In the genomic region with DNA sequence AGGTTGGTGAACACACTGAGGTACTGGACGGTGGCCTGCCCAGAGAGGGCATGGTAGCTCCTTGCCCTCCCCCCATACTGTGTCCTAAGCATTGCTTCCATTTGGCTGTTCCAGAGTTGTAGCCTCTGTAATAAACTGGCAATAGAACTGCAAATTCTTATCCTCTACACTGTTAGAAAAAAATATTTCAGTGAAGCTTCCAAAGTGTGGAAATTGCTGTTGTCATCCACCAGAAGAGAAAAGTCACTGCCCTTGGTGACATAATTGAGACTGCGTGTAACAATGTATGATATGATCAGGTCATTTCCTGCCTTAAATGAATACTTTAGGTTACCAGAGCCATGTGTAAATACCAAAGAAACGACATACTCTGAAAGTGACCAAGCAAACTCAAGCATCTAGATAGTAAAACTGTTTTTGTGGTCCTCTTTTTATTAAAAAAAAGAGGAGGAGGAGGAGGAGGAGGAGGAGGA, we compare ENCODE assay signal across 11 cellular contexts.
DNase-seq lines count a peak whose midpoint lies in the region; ATAC-seq and TF ChIP-seq lines count a peak whose summit lies in the region.
"Had no signal": no experiment of that assay in that cellular context is flagged by ENCODE, and none has a peak within 500 bp of the region (broad histone marks: within the 10 kb centered on the region; RNA-seq: fewer than 3 reads in every experiment).

No MANE protein-coding gene starts in this region.

- no peak overlapping the region for H3K27ac ChIP-seq in dorsolateral prefrontal cortex

- TF ChIP-seq CTCF in fibroblast of pulmonary artery (IDR thresholded peaks at IDR 0.05; ENCODE audit: low read length, missing control alignments) (no peak), dorsolateral prefrontal cortex (IDR thresholded peaks at IDR 0.05 in 54 of 56, conservative IDR thresholded peaks at IDR 0.05 in 2 of 56; ENCODE audit: low read depth in 1 of 56, partially characterized antibody in 56 of 56) (no peak)

- no peaks in the 10 kb centered on the region for H3K9me3 Mint-ChIP-seq in activated T-cell treated with anti-CD3 and anti-CD28 coated beads, Interleukin-2, amount 50 U/mL, for 24 hours
- H3K9me3 Mint-ChIP-seq in T-helper 2 cell treated with Interferon-gamma antibody and Interleukin-4, amounts not matched to agents 5 μg/mL and 100 μg/mL, for 36 hours = no peaks in the 10 kb centered on the region
- H3K9me3 Mint-ChIP-seq: naive B cell had no signal

- H3K36me3 Mint-ChIP-seq in activated T-cell treated with anti-CD3 and anti-CD28 coated beads, Interleukin-2, amount 50 U/mL, for 24 hours (ENCODE audit: low read depth) = peaks cover 41% of the 10 kb centered on the region
- peaks cover 28% of the 10 kb centered on the region for H3K36me3 Mint-ChIP-seq in T-helper 2 cell treated with Interferon-gamma antibody and Interleukin-4, amounts not matched to agents 5 μg/mL and 100 μg/mL, for 36 hours (ENCODE audit: low read depth)

- H3K27me3 ChIP-seq in dorsolateral prefrontal cortex = no peaks in the 10 kb centered on the region

- H3K4me1 Mint-ChIP-seq in activated T-cell treated with anti-CD3 and anti-CD28 coated beads, Interleukin-2, amount 50 U/mL, for 24 hours (ENCODE audit: low read depth) = peaks cover 20% of the 10 kb centered on the region
- peaks cover 12% of the 10 kb centered on the region for H3K4me1 Mint-ChIP-seq in T-helper 2 cell treated with Interferon-gamma antibody and Interleukin-4, amounts not matched to agents 5 μg/mL and 100 μg/mL, for 36 hours (ENCODE audit: low read depth)
- H3K4me1 Mint-ChIP-seq: naive B cell had no signal

- H3K27ac Mint-ChIP-seq in activated T-cell treated with anti-CD3 and anti-CD28 coated beads, Interleukin-2, amount 50 U/mL, for 24 hours = peak overlapping the region; percentile 91
- H3K27ac Mint-ChIP-seq in T-helper 2 cell treated with Interferon-gamma antibody and Interleukin-4, amounts not matched to agents 5 μg/mL and 100 μg/mL, for 36 hours = peak overlapping the region; percentile 87
- H3K27ac Mint-ChIP-seq: naive B cell had no signal

- ATAC-seq in stimulated activated naive CD8-positive, alpha-beta T cell treated with anti-CD3 and anti-CD28 coated beads, Interleukin-15, Interleukin-2, amounts not matched to agents 100 U/mL and 50 U/mL, for 24 hours = peak; percentile 80
- no peak for ATAC-seq in HG02840 (IDR thresholded peaks at IDR 0.05; ENCODE audit: low FRiP score, unreplicated experiment)

- DNase-seq in activated T-cell treated with anti-CD3 and anti-CD28 coated beads, Interleukin-2, amount 50 U/mL, for 24 hours = no peak
- no peak for DNase-seq in activated T-cell treated with anti-CD3 and anti-CD28 coated beads, Interleukin-2, amount 50 U/mL, for 48 hours
- peak; percentile 29 for DNase-seq in T-helper 2 cell treated with Interferon-gamma antibody and Interleukin-4, amounts not matched to agents 5 μg/mL and 100 μg/mL, for 36 hours (ENCODE audit: low spot score)
- DNase-seq in fibroblast of pulmonary artery (ENCODE audit: low read depth) = peak; percentile 78
- no peak for DNase-seq in stimulated activated naive CD8-positive, alpha-beta T cell treated with anti-CD3 and anti-CD28 coated beads, Interleukin-15, Interleukin-2, amounts not matched to agents 100 U/mL and 50 U/mL, for 24 hours
- DNase-seq in NCI-H1930 (lab: John Stamatoyannopoulos, UW) = no peak
- no peak for DNase-seq in dorsolateral prefrontal cortex
- DNase-seq: C1 segment of cervical spinal cord, naive B cell, NCI-H2171 had no signal

- H3K4me3 Mint-ChIP-seq in activated T-cell treated with anti-CD3 and anti-CD28 coated beads, Interleukin-2, amount 50 U/mL, for 24 hours = peak overlapping the region; percentile 20
- H3K4me3 Mint-ChIP-seq in T-helper 2 cell treated with Interferon-gamma antibody and Interleukin-4, amounts not matched to agents 5 μg/mL and 100 μg/mL, for 36 hours = peak overlapping the region; percentile 56
- H3K4me3 Mint-ChIP-seq: naive B cell had no signal

- H3K27me3 Mint-ChIP-seq in activated T-cell treated with anti-CD3 and anti-CD28 coated beads, Interleukin-2, amount 50 U/mL, for 24 hours = no peaks in the 10 kb centered on the region
- H3K27me3 Mint-ChIP-seq in T-helper 2 cell treated with Interferon-gamma antibody and Interleukin-4, amounts not matched to agents 5 μg/mL and 100 μg/mL, for 36 hours (ENCODE audit: low read depth) = no peaks in the 10 kb centered on the region
- H3K27me3 Mint-ChIP-seq: naive B cell had no signal

- no peak overlapping the region for H3K4me3 ChIP-seq in fibroblast of pulmonary artery (replicated peaks; ENCODE audit: low read depth, low read length)
- no peak overlapping the region for H3K4me3 ChIP-seq in dorsolateral prefrontal cortex

- intact Hi-C loops in dorsolateral prefrontal cortex (cut with DNase I) = no loop called here

Comparison
In these comparisons a context has a peak if more than half of its experiments do, and no peak if none do; other contexts are left out.
1. DNase-seq: peak in T-helper 2 cell treated with Interferon-gamma antibody and Interleukin-4, amounts not matched to agents 5 μg/mL and 100 μg/mL, for 36 hours (single experiment) and fibroblast of pulmonary artery (single experiment); none in activated T-cell treated with anti-CD3 and anti-CD28 coated beads, Interleukin-2, amount 50 U/mL, for 24 hours (single experiment), activated T-cell treated with anti-CD3 and anti-CD28 coated beads, Interleukin-2, amount 50 U/mL, for 48 hours (0 of 2), stimulated activated naive CD8-positive, alpha-beta T cell treated with anti-CD3 and anti-CD28 coated beads, Interleukin-15, Interleukin-2, amounts not matched to agents 100 U/mL and 50 U/mL, for 24 hours (single experiment), NCI-H1930 (0 of 2) and dorsolateral prefrontal cortex (0 of 10).